1 cellular context compared by ENCODE assay signal in genomic region chr2:43070676-43071491, GRCh38.
TF ChIP-seq lines count a peak whose summit lies in the region.

No MANE protein-coding gene starts in this region.

TF ChIP-seq in HepG2, 621 proteins besides CTCF, POLR2A, EP300 and RAD21 (continued from another document and continues in another):
- TF ChIP-seq ZNF260 (CRISPR knock-in tag; IDR thresholded peaks at IDR 0.05; ENCODE audit: borderline replicate concordance, low read depth): no peak
- no peak for TF ChIP-seq NPAS2 (CRISPR knock-in tag; IDR thresholded peaks at IDR 0.05; ENCODE audit: borderline replicate concordance)
- TF ChIP-seq CHCHD3 (CRISPR knock-in tag; IDR thresholded peaks at IDR 0.05): no peak
- TF ChIP-seq ZMYM2 (CRISPR knock-in tag; IDR thresholded peaks at IDR 0.05): no peak
- no peak for TF ChIP-seq FOXP1 (IDR thresholded peaks at IDR 0.05)
- no peak for TF ChIP-seq FOXP1 (CRISPR knock-in tag; IDR thresholded peaks at IDR 0.05)
- no peak for TF ChIP-seq TGIF2 (CRISPR knock-in tag; IDR thresholded peaks at IDR 0.05)
- TF ChIP-seq ZBTB8A (CRISPR knock-in tag; IDR thresholded peaks at IDR 0.05; ENCODE audit: borderline replicate concordance, low read depth): no peak
- TF ChIP-seq HOXA5 (CRISPR knock-in tag; IDR thresholded peaks at IDR 0.05): no peak
- TF ChIP-seq TEAD2 (CRISPR knock-in tag; IDR thresholded peaks at IDR 0.05): no peak
- TF ChIP-seq RBAK (CRISPR knock-in tag; IDR thresholded peaks at IDR 0.05): no peak
- TF ChIP-seq EED (CRISPR knock-in tag; IDR thresholded peaks at IDR 0.05): no peak
- 0 out of 2 replicates have a peak, but pooled peaks have one; percentile 14 for TF ChIP-seq PPARG (CRISPR knock-in tag; conservative IDR thresholded peaks at IDR 0.05)
- TF ChIP-seq ZNF510 (CRISPR knock-in tag; IDR thresholded peaks at IDR 0.05; ENCODE audit: low read depth): no peak
- no peak for TF ChIP-seq ZNF3 (CRISPR knock-in tag; IDR thresholded peaks at IDR 0.05)
- no peak for TF ChIP-seq ZNF720 (CRISPR knock-in tag; IDR thresholded peaks at IDR 0.05)
- peak; percentile 48; the same call in 1 of the 2 replicates for TF ChIP-seq ZBTB20 (CRISPR knock-in tag; IDR thresholded peaks at IDR 0.05; ENCODE audit: borderline replicate concordance, low read depth)
- TF ChIP-seq MZF1 (CRISPR knock-in tag; IDR thresholded peaks at IDR 0.05; ENCODE audit: borderline replicate concordance): no peak
- no peak for TF ChIP-seq KAT7 (CRISPR knock-in tag; IDR thresholded peaks at IDR 0.05; ENCODE audit: borderline replicate concordance)
- TF ChIP-seq CENPX (CRISPR knock-in tag; IDR thresholded peaks at IDR 0.05): no peak
- no peak for TF ChIP-seq ZNF354B (CRISPR knock-in tag; IDR thresholded peaks at IDR 0.05)
- TF ChIP-seq ZKSCAN1 (IDR thresholded peaks at IDR 0.05; ENCODE audit: low read length): no peak
- TF ChIP-seq POGZ (CRISPR knock-in tag; IDR thresholded peaks at IDR 0.05): no peak
- TF ChIP-seq FOXO1 (CRISPR knock-in tag; IDR thresholded peaks at IDR 0.05): no peak
- TF ChIP-seq KIAA2018 (CRISPR knock-in tag; IDR thresholded peaks at IDR 0.05; ENCODE audit: borderline replicate concordance): no peak
- no peak for TF ChIP-seq NCOA5 (CRISPR knock-in tag; IDR thresholded peaks at IDR 0.05)
- TF ChIP-seq ASH2L (IDR thresholded peaks at IDR 0.05; ENCODE audit: insufficient read length, low read depth, low read length): no peak
- peak; percentile 33; the same call in 1 of the 2 replicates for TF ChIP-seq CREM (IDR thresholded peaks at IDR 0.05)
- TF ChIP-seq CREM (CRISPR knock-in tag; IDR thresholded peaks at IDR 0.05): no peak
- no peak for TF ChIP-seq ZNF280D (CRISPR knock-in tag; IDR thresholded peaks at IDR 0.05)
- no peak for TF ChIP-seq IRF2 (CRISPR knock-in tag; IDR thresholded peaks at IDR 0.05)
- no peak for TF ChIP-seq ZNF382 (CRISPR knock-in tag; IDR thresholded peaks at IDR 0.05; ENCODE audit: borderline replicate concordance)
- no peak for TF ChIP-seq RORA (CRISPR knock-in tag; IDR thresholded peaks at IDR 0.05)
- TF ChIP-seq ZNF142 (CRISPR knock-in tag; IDR thresholded peaks at IDR 0.05): no peak
- no peak for TF ChIP-seq ZBTB1 (CRISPR knock-in tag; IDR thresholded peaks at IDR 0.05; ENCODE audit: borderline replicate concordance)
- no peak for TF ChIP-seq ZNF350 (CRISPR knock-in tag; IDR thresholded peaks at IDR 0.05; ENCODE audit: borderline replicate concordance, low read depth)
- TF ChIP-seq NR1H2 (CRISPR knock-in tag; IDR thresholded peaks at IDR 0.05; ENCODE audit: borderline replicate concordance, low read depth): no peak
- peak; percentile 51; the same call in 1 of the 2 replicates for TF ChIP-seq TFAP4 (IDR thresholded peaks at IDR 0.05; ENCODE audit: borderline replicate concordance, low read depth)
- TF ChIP-seq ZMYM4 (CRISPR knock-in tag; IDR thresholded peaks at IDR 0.05): peak; percentile 53; the same call in 1 of the 2 replicates
- TF ChIP-seq DMAP1 (CRISPR knock-in tag; IDR thresholded peaks at IDR 0.05): no peak
- no peak for TF ChIP-seq ZNF446 (CRISPR knock-in tag; IDR thresholded peaks at IDR 0.05)
- no peak for TF ChIP-seq GMEB2 (CRISPR knock-in tag; IDR thresholded peaks at IDR 0.05; ENCODE audit: low read depth)
- no peak for TF ChIP-seq ZNF816 (CRISPR knock-in tag; IDR thresholded peaks at IDR 0.05; ENCODE audit: borderline replicate concordance)
- no peak for TF ChIP-seq MAFK (conservative IDR thresholded peaks at IDR 0.05 in 1 of 2, IDR thresholded peaks at IDR 0.05 in 1 of 2; ENCODE audit: low read length in 2 of 2)
- 0 out of 2 replicates have a peak, but pooled peaks have one; percentile 55 for TF ChIP-seq ZNF546 (CRISPR knock-in tag; conservative IDR thresholded peaks at IDR 0.05)
- no peak for TF ChIP-seq ZNF564 (CRISPR knock-in tag; IDR thresholded peaks at IDR 0.05)
- no peak for TF ChIP-seq DNMT1 (CRISPR knock-in tag; IDR thresholded peaks at IDR 0.05)
- TF ChIP-seq NKX3-1 (CRISPR knock-in tag; IDR thresholded peaks at IDR 0.05): no peak
- TF ChIP-seq NFIC (IDR thresholded peaks at IDR 0.05; ENCODE audit: low read length): no peak
- TF ChIP-seq HOXA7 (CRISPR knock-in tag; IDR thresholded peaks at IDR 0.05): no peak
